8 cellular contexts compared by ENCODE assay signal in the genomic region with DNA sequence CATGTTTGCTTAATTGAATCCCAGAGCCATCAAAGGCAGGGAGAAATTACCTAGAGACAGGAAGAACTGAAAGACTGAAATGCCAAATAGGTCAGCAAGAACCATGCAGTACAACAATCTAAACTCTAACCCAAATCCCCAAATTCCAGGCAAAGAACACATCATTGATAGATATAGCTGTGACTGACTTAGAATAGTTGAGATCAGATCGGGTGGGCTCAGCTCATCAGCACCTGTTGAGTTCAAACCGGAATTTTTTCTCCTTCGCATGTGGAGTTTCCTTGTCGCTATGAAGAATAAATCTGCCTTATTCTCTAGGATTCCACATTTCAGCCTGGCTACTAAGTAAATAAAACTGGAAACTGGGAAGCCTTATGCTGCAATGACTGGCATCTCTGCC. TPM values are rescaled to one million over a fixed set of nuclear protein-coding genes. Genes with fewer than 3 reads are reported as not detected.
A peak's percentile ranks its signal among the peaks of the same experiment; 100 is the strongest.
DNase-seq lines count a peak whose midpoint lies in the region; ATAC-seq and TF ChIP-seq lines count a peak whose summit lies in the region.

No MANE protein-coding gene starts in this region.

- TF ChIP-seq CTCF in WERI-Rb-1 (IDR thresholded peaks at IDR 0.05; ENCODE audit: low read depth, low read length) (no peak), hepatocyte (IDR thresholded peaks at IDR 0.05; ENCODE audit: poor library complexity) (no peak)

- DNase-seq in HAP-1 (ENCODE audit: low spot score in 2 of 2) (no peak), WERI-Rb-1 (no peak), hepatocyte (ENCODE audit: low spot score) (peak; percentile 4), skeletal muscle cell (ENCODE audit: low read depth) (no peak), A172 (ENCODE audit: low spot score) (no peak), GF-D8 (lab: John Stamatoyannopoulos, UW) (no peak)
- no peak for DNase-seq in NK-92 treated with Interleukin-12 subunit alpha and Interleukin-12 subunit beta, amount 100 ng/mL, for 24 hours (lab: John Stamatoyannopoulos, UW)

- H3K79me2 ChIP-seq in hepatocyte: peaks cover 86% of the 10 kb centered on the region

- H3K4me3 ChIP-seq in HAP-1 (peak overlapping the region; percentile 97), WERI-Rb-1 (ENCODE audit: low read depth, low read length) (peak overlapping the region; percentile 82), hepatocyte (peak overlapping the region; percentile 54), skeletal muscle cell (ENCODE audit: low read depth, low read length) (peak overlapping the region; percentile 77)

- peaks cover 18% of the 10 kb centered on the region for H4K20me1 ChIP-seq in hepatocyte (ENCODE audit: insufficient read depth, poor library complexity, severe bottlenecking)

- peak overlapping the region; percentile 99 for H3K27ac ChIP-seq in WERI-Rb-1
- H3K27ac ChIP-seq in hepatocyte: peak overlapping the region; percentile 90

- 57% methylated on average over 4 of the region's 4 CpGs for WGBS in hepatocyte (ENCODE audit: low lambda C conversion rate, missing lambda C conversion rate)

- peak overlapping the region; percentile 47 for H2AFZ ChIP-seq in hepatocyte

- H3K9me3 ChIP-seq in HAP-1: no peaks in the 10 kb centered on the region
- no peaks in the 10 kb centered on the region for H3K9me3 ChIP-seq in WERI-Rb-1 (ENCODE audit: severe bottlenecking)
- H3K9me3 ChIP-seq in hepatocyte (ENCODE audit: low read depth): no peaks in the 10 kb centered on the region

- no peaks in the 10 kb centered on the region for H3K27me3 ChIP-seq in HAP-1 (ENCODE audit: low read depth)
- H3K27me3 ChIP-seq in WERI-Rb-1 (ENCODE audit: insufficient read depth, low read depth, severe bottlenecking): no peaks in the 10 kb centered on the region
- no peaks in the 10 kb centered on the region for H3K27me3 ChIP-seq in hepatocyte

- ATAC-seq in HG02970 (IDR thresholded peaks at IDR 0.05; ENCODE audit: low FRiP score, unreplicated experiment): no peak

- no peaks in the 10 kb centered on the region for H3K36me3 ChIP-seq in HAP-1 (replicated peaks)
- H3K36me3 ChIP-seq in WERI-Rb-1: peaks cover 15% of the 10 kb centered on the region
- no peaks in the 10 kb centered on the region for H3K36me3 ChIP-seq in hepatocyte (replicated peaks; ENCODE audit: insufficient read depth, low read depth)

- in situ Hi-C loops in HAP-1 (cut with MboI; ENCODE audit: low sequenced_read_pairs): no loop called here

- peaks cover 31% of the 10 kb centered on the region for H3K4me1 ChIP-seq in HAP-1
- peaks cover 30% of the 10 kb centered on the region for H3K4me1 ChIP-seq in hepatocyte (ENCODE audit: insufficient read depth)

- peak overlapping the region; percentile 91 for H3K4me2 ChIP-seq in hepatocyte

- no peaks in the 10 kb centered on the region for H3K9me2 ChIP-seq in hepatocyte (replicated peaks; ENCODE audit: insufficient read depth)

RNA-seq across cellular contexts. Expression of a gene that starts 1.4 kb away (rescaled TPM):
- 42.5 and 48.0 TPM in 2 replicates for total RNA-seq in hepatocyte
- 30.7 and 31.5 TPM in 2 replicates for polyA plus RNA-seq in hepatocyte
- total RNA-seq in A172 (2014; rRNA removed; shearing (Covaris generic)): 36.3 and 39.4 TPM in 2 replicates

RNA-seq across cellular contexts. Expression of a gene that starts 1.8 kb away (rescaled TPM):
- 96.7 and 97.7 TPM in 2 replicates for total RNA-seq in hepatocyte
- polyA plus RNA-seq in hepatocyte: 60.5 and 72.1 TPM in 2 replicates
- total RNA-seq in A172 (2014; rRNA removed; shearing (Covaris generic)): 85.9 and 105 TPM in 2 replicates
